Comparison of ENCODE assay signal across 15 cellular contexts in genomic region chr7:114988755-114989154, GRCh38.
A peak's percentile ranks its signal among the peaks of the same experiment; 100 is the strongest.
DNase-seq lines count a peak whose midpoint lies in the region; ATAC-seq, FAIRE-seq and TF ChIP-seq lines count a peak whose summit lies in the region.
"Had no signal": no experiment of that assay in that cellular context is flagged by ENCODE, and none has a peak within 500 bp of the region (broad histone marks: within the 10 kb centered on the region; RNA-seq: fewer than 3 reads in every experiment).

No MANE protein-coding gene starts in this region.

- H3K4me2 ChIP-seq in SK-N-SH, result no peak overlapping the region
- no peak overlapping the region for H3K4me2 ChIP-seq in GM23338

- ATAC-seq in SK-N-SH treated with all-trans-retinoic acid at 6 μM for 48 hours (no peak), GM23338 (no peak)
- ATAC-seq: K562, left colon had no signal

- H2AFZ ChIP-seq in SK-N-SH (ENCODE audit: low read depth) (no peak overlapping the region), GM23338 (no peak overlapping the region)

- H3K4me3 Mint-ChIP-seq in GM23338, result no peak overlapping the region

- H3K9me2 ChIP-seq in SK-N-SH (no peaks in the 10 kb centered on the region), GM23338 (ENCODE audit: insufficient read depth) (no peaks in the 10 kb centered on the region)

- intact Hi-C loops in kidney (cut with DNase I), result no loop called here

- H3K4me3 ChIP-seq in SK-N-SH (ENCODE audit: low read depth in 2 of 2, low read length in 1 of 2) (no peak overlapping the region), cardiac fibroblast (replicated peaks in 1 of 2; ENCODE audit: low read depth in 2 of 2, low read length in 2 of 2) (no peak overlapping the region), kidney (ENCODE audit: low read length in 2 of 2) (no peak overlapping the region), GM23338 (no peak overlapping the region)
- H3K4me3 ChIP-seq: dorsolateral prefrontal cortex, K562 had no signal

- H3K9me3 Mint-ChIP-seq in GM23338, result no peaks in the 10 kb centered on the region; the same call in 2 of the 3 replicates

- no peaks in the 10 kb centered on the region for H3K36me3 ChIP-seq in SK-N-SH (replicated peaks in 1 of 2; ENCODE audit: control insufficient read depth in 1 of 2, insufficient read depth in 2 of 2, low read length in 1 of 2)
- no peaks in the 10 kb centered on the region for H3K36me3 ChIP-seq in kidney (ENCODE audit: control insufficient read depth in 1 of 2, insufficient read depth in 2 of 2, low read length in 2 of 2)
- H3K36me3 ChIP-seq in GM23338 (ENCODE audit: insufficient read depth), result no peaks in the 10 kb centered on the region

- H3K4me1 Mint-ChIP-seq in GM23338, result peaks cover 24% of the 10 kb centered on the region

- H3F3A ChIP-seq in SK-N-SH (replicated peaks; ENCODE audit: insufficient read depth) (no peaks in the 10 kb centered on the region), GM23338 (replicated peaks; ENCODE audit: low read depth) (no peaks in the 10 kb centered on the region)

- no peak for TF ChIP-seq EP300 in SK-N-SH (IDR thresholded peaks at IDR 0.05; ENCODE audit: borderline replicate concordance in 1 of 2, low read depth in 1 of 2, low read length in 1 of 2)

- no peaks in the 10 kb centered on the region for H3K9me3 ChIP-seq in SK-N-SH
- no peaks in the 10 kb centered on the region for H3K9me3 ChIP-seq in kidney (ENCODE audit: control insufficient read depth in 1 of 2, low read length in 2 of 2)

- H3K79me2 ChIP-seq in SK-N-SH (ENCODE audit: insufficient read depth) (no peaks in the 10 kb centered on the region), GM23338 (replicated peaks; ENCODE audit: insufficient read depth) (no peaks in the 10 kb centered on the region)

- H3K27ac ChIP-seq in SK-N-SH (ENCODE audit: low read depth in 2 of 2, low read length in 1 of 2), result peak overlapping the region in 1 of 2 experiments; percentile 33; a peak in 1 of 4 replicates
- H3K27ac ChIP-seq in kidney (ENCODE audit: low read depth in 2 of 2, low read length in 2 of 2), result peak overlapping the region in 1 of 2 donors; percentile 10
- no peak overlapping the region for H3K27ac ChIP-seq in GM23338 (ENCODE audit: low read depth)
- H3K27ac ChIP-seq: dorsolateral prefrontal cortex had no signal

- FAIRE-seq in kidney (lab: Jason Lieb, UNC) (no peak), urothelium cell line (lab: Jason Lieb, UNC) (no peak)
- FAIRE-seq: A204.1, K562, small intestine had no signal

- H3K36me3 Mint-ChIP-seq in GM23338 (ENCODE audit: low read depth), result peaks cover 17% of the 10 kb centered on the region; the same call in 2 of the 3 replicates

- H3K27me3 Mint-ChIP-seq in GM23338 (ENCODE audit: insufficient read depth, low read depth, poor library complexity), result no peaks in the 10 kb centered on the region

- H3K27me3 ChIP-seq in SK-N-SH (ENCODE audit: insufficient read depth) (no peaks in the 10 kb centered on the region), GM23338 (ENCODE audit: insufficient read depth) (no peaks in the 10 kb centered on the region)

- TF ChIP-seq CTCF in SK-N-SH (IDR thresholded peaks at IDR 0.05) (no peak), cardiac fibroblast (IDR thresholded peaks at IDR 0.05; ENCODE audit: low read depth, low read length) (no peak), kidney (IDR thresholded peaks at IDR 0.05; ENCODE audit: borderline replicate concordance, extremely low read depth, insufficient read depth) (no peak), GM23338 (conservative IDR thresholded peaks at IDR 0.05; ENCODE audit: low read depth in 2 of 2) (no peak)

- H3K4me1 ChIP-seq in SK-N-SH (ENCODE audit: control insufficient read depth in 1 of 2, insufficient read depth in 2 of 2, low read depth in 1 of 2, low read length in 1 of 2) (no peaks in the 10 kb centered on the region), kidney (ENCODE audit: control insufficient read depth in 1 of 2, insufficient read depth in 1 of 2, low read depth in 1 of 2, low read length in 2 of 2) (no peaks in the 10 kb centered on the region), GM23338 (ENCODE audit: insufficient read depth) (peaks cover 26% of the 10 kb centered on the region)

- no peak overlapping the region for H3K27ac Mint-ChIP-seq in GM23338

- H4K20me1 ChIP-seq in SK-N-SH (ENCODE audit: insufficient read depth) (no peaks in the 10 kb centered on the region), GM23338 (replicated peaks; ENCODE audit: insufficient read depth) (no peaks in the 10 kb centered on the region)

- CTCF ChIA-PET in SK-N-SH (lab: Yijun Ruan, JAX), result no interaction called here

- 0% methylated on average over 2 of the region's 2 CpGs for WGBS in SK-N-SH (ENCODE audit: low lambda C conversion rate)

- POLR2A ChIA-PET in SK-N-SH (lab: Yijun Ruan, JAX), result no interaction called here

- no peak for TF ChIP-seq RAD21 in SK-N-SH (IDR thresholded peaks at IDR 0.05; ENCODE audit: low read length)

- H3K9ac ChIP-seq in SK-N-SH, result no peak overlapping the region
- no peak overlapping the region for H3K9ac ChIP-seq in kidney (ENCODE audit: low read length in 2 of 2)

- DNase-seq in SK-N-SH (no peak), cardiac fibroblast (ENCODE audit: low read depth in 2 of 2) (peak; percentile 62 to 69), kidney (peak; percentile 79), urothelium cell line (ENCODE audit: low spot score) (peak; percentile 31), ureter (ENCODE audit: low spot score) (no peak), T-helper 9 cell (no peak), GM23338 (ENCODE audit: low spot score) (no peak)
- DNase-seq: activated CD8-positive, alpha-beta memory T cell treated with anti-CD3 and anti-CD28 coated beads, Interleukin-2, amount 50 U/mL, for 48 hours; dorsolateral prefrontal cortex; left colon; NCI-H510A; small intestine had no signal

TF ChIP-seq in SK-N-SH, 30 proteins besides CTCF, POLR2A, EP300 and RAD21:
- no peak for TF ChIP-seq RCOR1 (IDR thresholded peaks at IDR 0.05; ENCODE audit: low read length)
- TF ChIP-seq TCF12 (IDR thresholded peaks at IDR 0.05), result 0 out of 2 replicates have a peak, but pooled peaks have one; percentile 24
- peak; percentile 53; the same call in 1 of the 2 replicates for TF ChIP-seq NFIC (IDR thresholded peaks at IDR 0.05; ENCODE audit: borderline replicate concordance)
- peak; percentile 37; the same call in 1 of the 2 replicates for TF ChIP-seq FOSL2 (IDR thresholded peaks at IDR 0.05; ENCODE audit: borderline replicate concordance, low read depth)
- TF ChIP-seq RXRA (IDR thresholded peaks at IDR 0.05; ENCODE audit: borderline replicate concordance, low read depth), result peak; percentile 55; the same call in 1 of the 2 replicates
- no peak for TF ChIP-seq FOXM1 (IDR thresholded peaks at IDR 0.05; ENCODE audit: low read depth)
TF ChIP-seq in SK-N-SH: peak in this region for 4.

TF ChIP-seq in SK-N-SH treated with all-trans-retinoic acid at 6 μM for 48 hours, 23 proteins besides CTCF, POLR2A, EP300 and RAD21 (continues in another document):
- TF ChIP-seq ZNF565 (CRISPR knock-in tag; conservative IDR thresholded peaks at IDR 0.05; ENCODE audit: low read depth), result no peak
- TF ChIP-seq ISL1 (CRISPR knock-in tag; IDR thresholded peaks at IDR 0.05), result no peak
- no peak for TF ChIP-seq RARB (CRISPR knock-in tag; IDR thresholded peaks at IDR 0.05)
- TF ChIP-seq ZC3H10 (CRISPR knock-in tag; IDR thresholded peaks at IDR 0.05), result no peak
- no peak for TF ChIP-seq ZNF70 (CRISPR knock-in tag; IDR thresholded peaks at IDR 0.05)
- TF ChIP-seq PPARA (CRISPR knock-in tag; IDR thresholded peaks at IDR 0.05; ENCODE audit: borderline replicate concordance), result no peak
- TF ChIP-seq POU6F1 (CRISPR knock-in tag; IDR thresholded peaks at IDR 0.05; ENCODE audit: borderline replicate concordance, low read depth), result no peak

TF ChIP-seq in GM23338, 12 proteins besides CTCF, POLR2A, EP300 and RAD21 (continues in another document):
- TF ChIP-seq ZNF114 (CRISPR knock-in tag; IDR thresholded peaks at IDR 0.05) (no peak), NANOG (IDR thresholded peaks at IDR 0.05; ENCODE audit: borderline replicate concordance) (no peak), EZH2 (IDR thresholded peaks at IDR 0.05; ENCODE audit: low read depth, unreplicated experiment) (no peak), ETS1 (IDR thresholded peaks at IDR 0.05) (no peak), POLR2AphosphoS5 (IDR thresholded peaks at IDR 0.05; ENCODE audit: low read depth) (no peak), CREB1 (CRISPR knock-in tag; IDR thresholded peaks at IDR 0.05; ENCODE audit: low read depth) (no peak), STAT1 (IDR thresholded peaks at IDR 0.05; ENCODE audit: unreplicated experiment) (no peak), ZNF331 (CRISPR knock-in tag; IDR thresholded peaks at IDR 0.05; ENCODE audit: low read depth) (no peak), JUNB (IDR thresholded peaks at IDR 0.05; ENCODE audit: unreplicated experiment) (no peak)

Comparison
In these comparisons a context has a peak if more than half of its experiments do, and no peak if none do; other contexts are left out.
1. DNase-seq: peak in cardiac fibroblast (2 of 2), kidney (single experiment) and urothelium cell line (single experiment); none in SK-N-SH (single experiment), ureter (single experiment), T-helper 9 cell (single experiment) and GM23338 (single experiment).